13 cellular contexts compared by ENCODE assay signal in genomic region chr14:81193924-81194633, GRCh38. TPM values are rescaled to one million over a fixed set of nuclear protein-coding genes. Genes with fewer than 3 reads are reported as not detected.
DNase-seq lines count a peak whose midpoint lies in the region; ATAC-seq and TF ChIP-seq lines count a peak whose summit lies in the region.
"Had no signal": no experiment of that assay in that cellular context is flagged by ENCODE, and none has a peak within 500 bp of the region (broad histone marks: within the 10 kb centered on the region; RNA-seq: fewer than 3 reads in every experiment).

No MANE protein-coding gene starts in this region.

- H3K27ac Mint-ChIP-seq in CD4-positive, alpha-beta memory T cell, result peak overlapping the region; percentile 23 to 84 (median 69)
- H3K27ac Mint-ChIP-seq in activated T-cell treated with anti-CD3 and anti-CD28 coated beads, Interleukin-2, amount 50 U/mL, for 72 hours, result peak overlapping the region; percentile 85
- H3K27ac Mint-ChIP-seq: memory B cell, WTC11 had no signal

- TF ChIP-seq CTCF in GM13977 (IDR thresholded peaks at IDR 0.05; ENCODE audit: extremely low read depth, insufficient read depth, missing control alignments), result no peak

- H3K27ac ChIP-seq in CD4-positive, alpha-beta memory T cell (ENCODE audit: low read depth, low read length), result no peak overlapping the region
- H3K27ac ChIP-seq: sigmoid colon had no signal

- H3K4me3 ChIP-seq in CD4-positive, alpha-beta memory T cell (ENCODE audit: low read length in 2 of 2), result no peak overlapping the region
- H3K4me3 ChIP-seq: sigmoid colon had no signal

- peaks cover 52 to 61% of the 10 kb centered on the region in 2 donors for H3K36me3 Mint-ChIP-seq in CD4-positive, alpha-beta memory T cell
- peaks cover 8 to 39% of the 10 kb centered on the region in 2 donors for H3K36me3 Mint-ChIP-seq in activated T-cell treated with anti-CD3 and anti-CD28 coated beads, Interleukin-2, amount 50 U/mL, for 72 hours (ENCODE audit: insufficient read depth in 2 of 2)

- DNase-seq in CD4-positive, alpha-beta memory T cell, result no peak
- DNase-seq in activated T-cell treated with anti-CD3 and anti-CD28 coated beads, Interleukin-2, amount 50 U/mL, for 72 hours, result peak in 1 of 2 donors; percentile 8
- DNase-seq in amniotic stem cell (lab: John Stamatoyannopoulos, UW) (no peak), GM19238 (ENCODE audit: insufficient read length, low spot score) (no peak), GM13977 (ENCODE audit: low spot score) (no peak), NCI-H446 treated with DMSO at 0.1 percent for 48 hours (lab: John Stamatoyannopoulos, UW) (no peak)
- DNase-seq: NCI-H1092 treated with DMSO at 0.1 percent for 48 hours, sigmoid colon had no signal

- H3K9me3 ChIP-seq in CD4-positive, alpha-beta memory T cell (ENCODE audit: control insufficient read depth in 1 of 2, low read length in 2 of 2), result no peaks in the 10 kb centered on the region
- H3K9me3 ChIP-seq: sigmoid colon had no signal

- no peak overlapping the region for H3K4me3 Mint-ChIP-seq in CD4-positive, alpha-beta memory T cell
- H3K4me3 Mint-ChIP-seq in activated T-cell treated with anti-CD3 and anti-CD28 coated beads, Interleukin-2, amount 50 U/mL, for 72 hours, result no peak overlapping the region
- H3K4me3 Mint-ChIP-seq: brain, memory B cell, WTC11 had no signal

- in situ Hi-C loops in GM13977 (cut with MboI; ENCODE audit: low pct_unique_long_range_greater_than_20kb, low sequenced_read_pairs, unreplicated experiment), result no loop called here

- POLR2A ChIA-PET in CD4-positive, alpha-beta memory T cell (lab: Charles Lee; ENCODE audit: partially characterized antibody), result interaction anchor here (1.3 kb wide), 1 partner anchor 25 kb away, joined by 5 read pairs; no protein-coding TSS in a partner anchor

- H3K4me1 Mint-ChIP-seq in CD4-positive, alpha-beta memory T cell, result peaks cover 34 to 60% (median 43%) of the 10 kb centered on the region in 4 donors
- H3K4me1 Mint-ChIP-seq in activated T-cell treated with anti-CD3 and anti-CD28 coated beads, Interleukin-2, amount 50 U/mL, for 72 hours (ENCODE audit: low read depth), result peaks cover 42% of the 10 kb centered on the region
- H3K4me1 Mint-ChIP-seq: WTC11 had no signal

- H3K36me3 ChIP-seq in CD4-positive, alpha-beta memory T cell (ENCODE audit: insufficient read depth, low read length), result peaks cover 25% of the 10 kb centered on the region

- CTCF ChIA-PET in CD4-positive, alpha-beta memory T cell (lab: Charles Lee; ENCODE audit: partially characterized antibody), result interaction anchor here (1.0 kb wide), 1 partner anchor 24 kb away, joined by 3 read pairs; no protein-coding TSS in a partner anchor

- H3K9me3 Mint-ChIP-seq in CD4-positive, alpha-beta memory T cell, result no peaks in the 10 kb centered on the region
- no peaks in the 10 kb centered on the region for H3K9me3 Mint-ChIP-seq in activated T-cell treated with anti-CD3 and anti-CD28 coated beads, Interleukin-2, amount 50 U/mL, for 72 hours
- H3K9me3 Mint-ChIP-seq: memory B cell, WTC11 had no signal

- intact Hi-C loops in CD4-positive, alpha-beta memory T cell (cut with micrococcal nuclease), result loop anchor here (2.0 kb wide), 1 partner anchor 13 kb away; no protein-coding TSS in a partner anchor

- H3K27me3 Mint-ChIP-seq in CD4-positive, alpha-beta memory T cell, result no peaks in the 10 kb centered on the region
- H3K27me3 Mint-ChIP-seq in activated T-cell treated with anti-CD3 and anti-CD28 coated beads, Interleukin-2, amount 50 U/mL, for 72 hours (ENCODE audit: low read depth), result no peaks in the 10 kb centered on the region
- H3K27me3 Mint-ChIP-seq: brain, memory B cell had no signal

- H3K27me3 ChIP-seq in CD4-positive, alpha-beta memory T cell (ENCODE audit: insufficient read depth, low read length), result no peaks in the 10 kb centered on the region
- H3K27me3 ChIP-seq: sigmoid colon had no signal

- peaks cover 54% of the 10 kb centered on the region for H3K4me1 ChIP-seq in CD4-positive, alpha-beta memory T cell (ENCODE audit: insufficient read depth, low read length)
- H3K4me1 ChIP-seq: sigmoid colon had no signal

- ATAC-seq in GM18861 (IDR thresholded peaks at IDR 0.05; ENCODE audit: unreplicated experiment), result peak; percentile 55
- ATAC-seq in HG03095 (IDR thresholded peaks at IDR 0.05; ENCODE audit: unreplicated experiment), result peak; percentile 71
- ATAC-seq in activated T-cell treated with anti-CD3 and anti-CD28 coated beads, Interleukin-2, amount 50 U/mL, for 72 hours (replicated peaks in 1 of 2), result peak in 1 of 2 donors; percentile 72
- ATAC-seq: WTC11 had no signal

RNA-seq across cellular contexts. Expression of gene GTF2A1, which starts 26.7 kb away (rescaled TPM):
- total RNA-seq in CD4-positive, alpha-beta memory T cell, result 10 to 100 TPM; 34.2 to 40.8 TPM
- 10 to 100 TPM in 1 of 2 donors, 1 to 10 TPM in 1; 8.9 to 11.1 TPM for polyA plus RNA-seq in CD4-positive, alpha-beta memory T cell
- 10 to 100 TPM; 52.3 to 58.6 TPM for total RNA-seq in activated T-cell treated with anti-CD3 and anti-CD28 coated beads, Interleukin-2, amount 50 U/mL, for 72 hours
